ENCODE assay signal across 8 cellular contexts in genomic region chr16:29118301-29118957, GRCh38.
A peak's percentile ranks its signal among the peaks of the same experiment; 100 is the strongest.
DNase-seq lines count a peak whose midpoint lies in the region; ATAC-seq, FAIRE-seq and TF ChIP-seq lines count a peak whose summit lies in the region.
"Not testable (repeated sequence)": the region's sequence is repeated elsewhere in the genome, so short reads cannot be mapped to it uniquely, and the experiment has no call there.

No MANE protein-coding gene starts in this region.

- H3K36me3 Mint-ChIP-seq in CD4-positive, CD25-positive, alpha-beta regulatory T cell: peaks cover 32% of the 10 kb centered on the region
- not testable (repeated sequence) for H3K36me3 Mint-ChIP-seq in T-helper 17 cell (ENCODE audit: low read depth)
- peaks cover 34% of the 10 kb centered on the region for H3K36me3 Mint-ChIP-seq in activated CD8-positive, alpha-beta memory T cell treated with anti-CD3 and anti-CD28 coated beads, Interleukin-2, amount 10 ng/mL, durations not matched to agents 7 days and 5 days
- H3K36me3 Mint-ChIP-seq in naive thymus-derived CD4-positive, alpha-beta T cell: peaks cover 6 to 43% (median 11%) of the 10 kb centered on the region in 5 donors

- TF ChIP-seq CTCF in bronchial epithelial cell (IDR thresholded peaks at IDR 0.05; ENCODE audit: insufficient read depth, low read length, severe bottlenecking); heart right ventricle (IDR thresholded peaks at IDR 0.05): not testable (repeated sequence)

- peaks cover 14 to 55% (median 30%) of the 10 kb centered on the region in 4 donors for H3K4me1 Mint-ChIP-seq in CD4-positive, CD25-positive, alpha-beta regulatory T cell
- peaks cover 10% of the 10 kb centered on the region for H3K4me1 Mint-ChIP-seq in T-helper 17 cell
- H3K4me1 Mint-ChIP-seq in activated CD8-positive, alpha-beta memory T cell treated with anti-CD3 and anti-CD28 coated beads, Interleukin-2, amount 10 ng/mL, durations not matched to agents 7 days and 5 days: peaks cover 40% of the 10 kb centered on the region
- H3K4me1 Mint-ChIP-seq in naive thymus-derived CD4-positive, alpha-beta T cell: peaks cover 8 to 43% (median 19%) of the 10 kb centered on the region in 7 donors

- H3K9me3 ChIP-seq in CD4-positive, CD25-positive, alpha-beta regulatory T cell (ENCODE audit: control insufficient read depth in 2 of 2, low read length in 2 of 2); T-helper 17 cell (ENCODE audit: control insufficient read depth, low read length, poor library complexity, severe bottlenecking); heart right ventricle; naive thymus-derived CD4-positive, alpha-beta T cell (ENCODE audit: control insufficient read depth in 2 of 3, low read length in 3 of 3): not testable (repeated sequence)

- H3K27ac Mint-ChIP-seq in CD4-positive, CD25-positive, alpha-beta regulatory T cell: peak overlapping the region; percentile 58 to 92 (median 75)
- peak overlapping the region; percentile 68 for H3K27ac Mint-ChIP-seq in T-helper 17 cell
- H3K27ac Mint-ChIP-seq in activated CD8-positive, alpha-beta memory T cell treated with anti-CD3 and anti-CD28 coated beads, Interleukin-2, amount 10 ng/mL, durations not matched to agents 7 days and 5 days: peak overlapping the region; percentile 25
- H3K27ac Mint-ChIP-seq in naive thymus-derived CD4-positive, alpha-beta T cell: peak overlapping the region in 8 of 9 donors; percentile 44 to 84 (median 63)

- not testable (repeated sequence) for H3K27me3 ChIP-seq in CD4-positive, CD25-positive, alpha-beta regulatory T cell (ENCODE audit: control insufficient read depth, insufficient read depth, low read length); bronchial epithelial cell (ENCODE audit: control insufficient read depth, insufficient read depth, low read length); heart right ventricle; naive thymus-derived CD4-positive, alpha-beta T cell (ENCODE audit: control insufficient read depth in 2 of 2, insufficient read depth in 2 of 2, low read length in 2 of 2)

- H3K36me3 ChIP-seq in CD4-positive, CD25-positive, alpha-beta regulatory T cell (ENCODE audit: control insufficient read depth, insufficient read depth, low read length): peaks cover 36% of the 10 kb centered on the region
- not testable (repeated sequence) for H3K36me3 ChIP-seq in bronchial epithelial cell (ENCODE audit: control insufficient read depth, insufficient read depth, low read length); naive thymus-derived CD4-positive, alpha-beta T cell (ENCODE audit: control insufficient read depth in 2 of 3, insufficient read depth in 3 of 3, low read length in 3 of 3)
- H3K36me3 ChIP-seq in heart right ventricle: peaks cover 0 to 36% (median 0%) of the 10 kb centered on the region in 9 donors

- not testable (repeated sequence) for H3K4me1 ChIP-seq in CD4-positive, CD25-positive, alpha-beta regulatory T cell (ENCODE audit: control insufficient read depth, insufficient read depth, low read length, poor library complexity, severe bottlenecking); naive thymus-derived CD4-positive, alpha-beta T cell (ENCODE audit: control insufficient read depth in 2 of 2, insufficient read depth in 2 of 2, low read length in 2 of 2)
- H3K4me1 ChIP-seq in heart right ventricle: peaks cover 3 to 39% (median 20%) of the 10 kb centered on the region in 9 donors

- peak overlapping the region in 2 of 4 donors; percentile 23 to 41 for H3K4me3 Mint-ChIP-seq in CD4-positive, CD25-positive, alpha-beta regulatory T cell
- not testable (repeated sequence) for H3K4me3 Mint-ChIP-seq in T-helper 17 cell; activated CD8-positive, alpha-beta memory T cell treated with anti-CD3 and anti-CD28 coated beads, Interleukin-2, amount 10 ng/mL, durations not matched to agents 7 days and 5 days
- H3K4me3 Mint-ChIP-seq in naive thymus-derived CD4-positive, alpha-beta T cell: peak overlapping the region in 2 of 10 donors; percentile 16 to 27

- intact Hi-C loops in heart right ventricle (cut with DNase I): loop anchor here in 5 of 10 donors (5.0 to 10.0 kb wide), 5 partner anchors 56 to 196 kb away; no protein-coding TSS in a partner anchor
- intact Hi-C loops in naive thymus-derived CD4-positive, alpha-beta T cell (cut with micrococcal nuclease): not testable (repeated sequence)

- H3K4me3 ChIP-seq in CD4-positive, CD25-positive, alpha-beta regulatory T cell (ENCODE audit: low read depth, low read length); bronchial epithelial cell (ENCODE audit: low read depth, low read length); heart right ventricle; naive thymus-derived CD4-positive, alpha-beta T cell (ENCODE audit: low read length): not testable (repeated sequence)

- H3K9me3 Mint-ChIP-seq in CD4-positive, CD25-positive, alpha-beta regulatory T cell; activated CD8-positive, alpha-beta memory T cell treated with anti-CD3 and anti-CD28 coated beads, Interleukin-2, amount 10 ng/mL, durations not matched to agents 7 days and 5 days (ENCODE audit: low read depth); naive thymus-derived CD4-positive, alpha-beta T cell: not testable (repeated sequence)

- CTCF ChIA-PET in activated CD8-positive, alpha-beta memory T cell treated with anti-CD3 and anti-CD28 coated beads, Interleukin-2, amount 10 ng/mL, durations not matched to agents 7 days and 5 days (lab: Charles Lee); naive thymus-derived CD4-positive, alpha-beta T cell (lab: Charles Lee): not testable (repeated sequence)

- 49 to 51% methylated on average over 14 of the region's 15 CpGs for WGBS in heart right ventricle, 2 donors

- H3K27ac ChIP-seq in CD4-positive, CD25-positive, alpha-beta regulatory T cell (ENCODE audit: insufficient read depth, low read length, poor library complexity, severe bottlenecking); naive thymus-derived CD4-positive, alpha-beta T cell (ENCODE audit: low read depth, low read length): not testable (repeated sequence)
- H3K27ac ChIP-seq in heart right ventricle: peak overlapping the region in 6 of 10 donors; percentile 10 to 75 (median 54)

- POLR2A ChIA-PET in naive thymus-derived CD4-positive, alpha-beta T cell (lab: Charles Lee): not testable (repeated sequence)

- H3K27me3 Mint-ChIP-seq in CD4-positive, CD25-positive, alpha-beta regulatory T cell; T-helper 17 cell; activated CD8-positive, alpha-beta memory T cell treated with anti-CD3 and anti-CD28 coated beads, Interleukin-2, amount 10 ng/mL, durations not matched to agents 7 days and 5 days; naive thymus-derived CD4-positive, alpha-beta T cell: not testable (repeated sequence)

- not testable (repeated sequence) for FAIRE-seq in bronchial epithelial cell (lab: Jason Lieb, UNC)

- peak in 1 of 3 donors; percentile 52 for DNase-seq in CD4-positive, CD25-positive, alpha-beta regulatory T cell
- peak; percentile 95 for DNase-seq in MV-4-11 (lab: John Stamatoyannopoulos, UW)
- DNase-seq in T-helper 17 cell; activated CD8-positive, alpha-beta memory T cell treated with anti-CD3 and anti-CD28 coated beads, Interleukin-2, amount 10 ng/mL, durations not matched to agents 7 days and 5 days: not testable (repeated sequence)
- peak; percentile 18 for DNase-seq in bronchial epithelial cell (ENCODE audit: low read depth)
- DNase-seq in heart right ventricle: peak in 1 of 2 donors; percentile 47
- peak in 1 of 9 donors; percentile 23 for DNase-seq in naive thymus-derived CD4-positive, alpha-beta T cell
- peak; percentile 14 for DNase-seq in stimulated activated naive CD8-positive, alpha-beta T cell treated with anti-CD3 and anti-CD28 coated beads, Interleukin-15, Interleukin-2, amounts not matched to agents 100 U/mL and 50 U/mL, for 24 hours

- ATAC-seq in CD4-positive, CD25-positive, alpha-beta regulatory T cell (ENCODE audit: low read depth in 2 of 2): peak; percentile 62 to 67
- ATAC-seq in T-helper 17 cell (peak; percentile 28), heart right ventricle (peak in 5 of 8 donors; percentile 10 to 59 (median 49))
- ATAC-seq in activated CD8-positive, alpha-beta memory T cell treated with anti-CD3 and anti-CD28 coated beads, Interleukin-2, amount 10 ng/mL, durations not matched to agents 7 days and 5 days: peak; percentile 20
- peak; percentile 80 for ATAC-seq in naive thymus-derived CD4-positive, alpha-beta T cell
- ATAC-seq in stimulated activated naive CD8-positive, alpha-beta T cell treated with anti-CD3 and anti-CD28 coated beads, Interleukin-15, Interleukin-2, amounts not matched to agents 100 U/mL and 50 U/mL, for 24 hours: not testable (repeated sequence)

Comparison
In these comparisons a context has a peak if more than half of its experiments do, and no peak if none do; other contexts are left out.
1. H3K27ac Mint-ChIP-seq: peak in every context shown above with its lines; median percentile 75 in CD4-positive, CD25-positive, alpha-beta regulatory T cell; 68 in T-helper 17 cell; 63 in naive thymus-derived CD4-positive, alpha-beta T cell; 25 in activated CD8-positive, alpha-beta memory T cell treated with anti-CD3 and anti-CD28 coated beads, Interleukin-2, amount 10 ng/mL, durations not matched to agents 7 days and 5 days.